ENCODE assay signal across 30 cellular contexts in genomic region chr12:113297214-113297587, GRCh38. TPM values are rescaled to one million over a fixed set of nuclear protein-coding genes. Genes with fewer than 3 reads are reported as not detected.
A peak's percentile ranks its signal among the peaks of the same experiment; 100 is the strongest.
DNase-seq lines count a peak whose midpoint lies in the region; ATAC-seq, FAIRE-seq and TF ChIP-seq lines count a peak whose summit lies in the region.
"Had no signal": no experiment of that assay in that cellular context is flagged by ENCODE, and none has a peak within 500 bp of the region (broad histone marks: within the 10 kb centered on the region; RNA-seq: fewer than 3 reads in every experiment).

No MANE protein-coding gene starts in this region.

- intact Hi-C loops in heart left ventricle (cut with DNase I): loop anchor here in 4 of 10 donors (5.0 to 10.0 kb wide), 4 partner anchors 65 to 102 kb away; partner anchors contain the start of gene TPCN1 (in 1 of the 4)
- intact Hi-C loops in Right ventricle myocardium superior (cut with DNase I): no loop called here
- intact Hi-C loops in right cardiac atrium (cut with DNase I): loop anchor here in 1 of 4 donors (10.0 kb wide), 1 partner anchor 102 kb away; no protein-coding TSS in a partner anchor
- intact Hi-C loops in pancreas (cut with DNase I): no loop called here

- no peaks in the 10 kb centered on the region for H3K9me3 ChIP-seq in heart left ventricle
- H3K9me3 ChIP-seq in right cardiac atrium (ENCODE audit: control insufficient read depth, low read length): no peaks in the 10 kb centered on the region
- no peaks in the 10 kb centered on the region for H3K9me3 ChIP-seq in pancreas
- H3K9me3 ChIP-seq in upper lobe of left lung: no peaks in the 10 kb centered on the region
- H3K9me3 ChIP-seq: colonic mucosa, prostate gland had no signal

- no peak for FAIRE-seq in pancreas (lab: Jason Lieb, UNC)
- FAIRE-seq: A204.1, bronchial epithelial cell, GM12878, H54, HTR-8/SVneo had no signal

- no peak for DNase-seq in heart left ventricle
- no peak for DNase-seq in Right ventricle myocardium superior
- DNase-seq in right cardiac atrium: peak in 1 of 3 donors; percentile 57
- peak in 2 of 6 donors; percentile 38 to 69 for DNase-seq in pancreas
- no peak for DNase-seq in upper lobe of left lung
- DNase-seq in NCI-H2081 (lab: John Stamatoyannopoulos, UW): no peak
- DNase-seq in activated naive CD4-positive, alpha-beta T cell (lab: John Stamatoyannopoulos, UW): no peak
- DNase-seq: activated CD4-positive, alpha-beta T cell treated with anti-CD3 and anti-CD28 coated beads for 4 hours; activated CD8-positive, alpha-beta memory T cell treated with anti-CD3 and anti-CD28 coated beads for 24 hours; activated T-cell treated with anti-CD3 and anti-CD28 coated beads, Interleukin-2, amount 50 U/mL, for 1 hour; amniotic stem cell; colonic mucosa; effector memory CD8-positive, alpha-beta T cell; foreskin fibroblast; hippocampal formation; immature natural killer cell; mammary epithelial cell; NCI-H524; stimulated activated CD4-positive, alpha-beta T cell treated with anti-CD3 and anti-CD28 coated beads, Interleukin-2, amount 100 ng/mL, for 24 hours had no signal

- TF ChIP-seq CTCF in heart left ventricle (IDR thresholded peaks at IDR 0.05): no peak
- no peak for TF ChIP-seq CTCF in pancreas (IDR thresholded peaks at IDR 0.05)
- no peak for TF ChIP-seq CTCF in upper lobe of left lung (IDR thresholded peaks at IDR 0.05)

- TF ChIP-seq EP300 in upper lobe of left lung (IDR thresholded peaks at IDR 0.05): no peak

- H3K27me3 ChIP-seq in heart left ventricle (no peaks in the 10 kb centered on the region), right cardiac atrium (ENCODE audit: control insufficient read depth, insufficient read depth) (no peaks in the 10 kb centered on the region), pancreas (no peaks in the 10 kb centered on the region), upper lobe of left lung (no peaks in the 10 kb centered on the region)
- H3K27me3 ChIP-seq: colonic mucosa, neural progenitor cell had no signal

- H3K4me3 ChIP-seq in heart left ventricle: no peak overlapping the region
- no peak overlapping the region for H3K4me3 ChIP-seq in right cardiac atrium (ENCODE audit: low read length)
- no peak overlapping the region for H3K4me3 ChIP-seq in pancreas
- no peak overlapping the region for H3K4me3 ChIP-seq in upper lobe of left lung
- H3K4me3 ChIP-seq: colonic mucosa, GM12878, neural progenitor cell, prostate gland, SK-N-MC, smooth muscle cell had no signal

- peaks cover 0 to 60% (median 31%) of the 10 kb centered on the region in 12 donors for H3K4me1 ChIP-seq in heart left ventricle
- H3K4me1 ChIP-seq in right cardiac atrium (ENCODE audit: control insufficient read depth, insufficient read depth, low read length): peaks cover 13% of the 10 kb centered on the region
- peaks cover 0 to 3% (median 0%) of the 10 kb centered on the region in 3 donors for H3K4me1 ChIP-seq in pancreas
- peaks cover 11 to 28% (median 19%) of the 10 kb centered on the region in 4 donors for H3K4me1 ChIP-seq in upper lobe of left lung
- H3K4me1 ChIP-seq: colonic mucosa, prostate gland had no signal

- 70 to 85% (median 80%) methylated on average over 7 to 9 of the region's 9 CpGs for WGBS in heart left ventricle, 4 donors
- 83% methylated on average over 9 of the region's 9 CpGs for WGBS in right cardiac atrium
- 53 to 62% methylated on average over 9 of the region's 9 CpGs for WGBS in pancreas, 2 donors
- 89% methylated on average over 8 to 9 of the region's 9 CpGs for WGBS in upper lobe of left lung, 2 donors

- peak in 1 of 4 donors; percentile 2 for ATAC-seq in heart left ventricle
- no peak for ATAC-seq in Right ventricle myocardium superior (ENCODE audit: poor library complexity)
- ATAC-seq in right cardiac atrium: peak in 1 of 2 donors; percentile 2
- peak in 3 of 4 donors; percentile 4 to 57 (median 20) for ATAC-seq in pancreas
- no peak for ATAC-seq in upper lobe of left lung (ENCODE audit: low FRiP score in 2 of 2)
- no peak for ATAC-seq in GM21367 (IDR thresholded peaks at IDR 0.05; ENCODE audit: unreplicated experiment)
- ATAC-seq: effector memory CD8-positive, alpha-beta T cell; GM12878 had no signal

- TF ChIP-seq POLR2A in heart left ventricle (IDR thresholded peaks at IDR 0.05) (no peak), upper lobe of left lung (IDR thresholded peaks at IDR 0.05) (no peak)

- peaks cover 0 to 72% (median 62%) of the 10 kb centered on the region in 9 donors for H3K36me3 ChIP-seq in heart left ventricle
- peaks cover 0 to 46% (median 25%) of the 10 kb centered on the region in 3 donors for H3K36me3 ChIP-seq in pancreas
- peaks cover 14 to 88% (median 48%) of the 10 kb centered on the region in 4 donors for H3K36me3 ChIP-seq in upper lobe of left lung
- H3K36me3 ChIP-seq: colonic mucosa, neural progenitor cell had no signal

- peak overlapping the region in 10 of 12 donors; percentile 22 to 89 (median 82) for H3K27ac ChIP-seq in heart left ventricle
- peak overlapping the region; percentile 61 for H3K27ac ChIP-seq in right cardiac atrium (ENCODE audit: low read length)
- H3K27ac ChIP-seq in pancreas: no peak overlapping the region
- peak overlapping the region in 3 of 4 donors; percentile 58 to 78 (median 68) for H3K27ac ChIP-seq in upper lobe of left lung
- H3K27ac ChIP-seq: colonic mucosa, KMS-11, neural progenitor cell, prostate gland, SK-N-MC had no signal

RNA-seq across cellular contexts. Expression of gene SLC8B1, which starts 37.7 kb away (rescaled TPM):
- total RNA-seq in heart left ventricle: 10 to 100 TPM in 8 of 9 donors, 1 to 10 TPM in 1; 9.7 to 33.2 (median 12.3) TPM
- polyA plus RNA-seq in heart left ventricle: 1 to 10 TPM; 8.8 to 8.9 TPM
- 12.3 TPM for total RNA-seq in Right ventricle myocardium superior
- 10 to 100 TPM; 11.6 to 16.0 (median 14.0) TPM for total RNA-seq in right cardiac atrium
- 10.8 TPM for polyA plus RNA-seq in right cardiac atrium
- 10 to 100 TPM; 13.0 to 26.8 (median 17.2) TPM for total RNA-seq in pancreas
- polyA plus RNA-seq in pancreas: 10 to 100 TPM; 25.9 to 39.1 TPM
- total RNA-seq in upper lobe of left lung: 100 to 1,000 TPM in 1 of 6 donors, 10 to 100 TPM in 5; 35.9 to 189 (median 44.5) TPM

Comparison
In these comparisons a context has a peak if more than half of its experiments do, and no peak if none do; other contexts are left out.
1. ATAC-seq: peak in pancreas (3 of 4); none in Right ventricle myocardium superior (single experiment), upper lobe of left lung (0 of 2) and GM21367 (single experiment).
2. H3K27ac ChIP-seq: peak in heart left ventricle (10 of 12), right cardiac atrium (single experiment) and upper lobe of left lung (3 of 4); none in pancreas (0 of 4).